Comparison of ENCODE assay signal across 8 cellular contexts in the genomic region with DNA sequence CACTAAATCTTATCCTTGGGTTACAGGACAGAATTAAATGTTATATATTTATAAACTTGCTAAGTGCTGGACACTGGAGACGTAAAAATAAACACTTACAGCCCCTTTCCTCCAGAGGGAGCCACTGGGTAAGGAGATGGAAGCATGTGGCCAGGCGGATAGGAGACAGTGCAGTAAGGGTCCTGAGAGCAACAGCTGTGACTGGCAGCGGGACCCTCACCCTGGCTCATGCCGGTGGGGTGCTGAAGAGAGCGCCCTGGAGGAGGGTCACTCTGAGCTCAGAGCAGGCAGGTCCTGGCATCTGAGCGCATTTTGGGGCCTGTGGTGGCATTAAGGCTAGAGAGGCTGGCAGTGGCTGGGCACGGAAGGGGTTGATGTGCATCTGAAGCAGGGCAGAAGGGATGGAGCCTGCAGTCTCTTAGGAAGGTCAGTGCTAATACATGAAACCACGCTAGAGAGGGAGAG. TPM values are rescaled to one million over a fixed set of nuclear protein-coding genes. Genes with fewer than 3 reads are reported as not detected.
DNase-seq lines count a peak whose midpoint lies in the region; ATAC-seq and TF ChIP-seq lines count a peak whose summit lies in the region.

No MANE protein-coding gene starts in this region.

- H3K4me1 Mint-ChIP-seq in nephron: peaks cover 3% of the 10 kb centered on the region

- H3K9me3 Mint-ChIP-seq in nephron: no peaks in the 10 kb centered on the region

- peaks cover 93% of the 10 kb centered on the region for H3K79me2 ChIP-seq in GM23248 (ENCODE audit: insufficient read depth)

- H3K4me3 Mint-ChIP-seq in nephron: no peak overlapping the region

- H3K4me1 ChIP-seq in GM23248 (ENCODE audit: insufficient read depth): no peaks in the 10 kb centered on the region

- no peaks in the 10 kb centered on the region for H3K9me3 ChIP-seq in GM23248 (ENCODE audit: low read depth)

- H2AFZ ChIP-seq in GM23248: no peak overlapping the region

- no peak overlapping the region for H3K4me2 ChIP-seq in GM23248 (ENCODE audit: unreplicated experiment)

- ATAC-seq in GM21528 (IDR thresholded peaks at IDR 0.05; ENCODE audit: low FRiP score, unreplicated experiment) (no peak), GM21423 (IDR thresholded peaks at IDR 0.05; ENCODE audit: unreplicated experiment) (no peak), HG03159 (IDR thresholded peaks at IDR 0.05; ENCODE audit: unreplicated experiment) (no peak)

- H3K36me3 ChIP-seq in GM23248 (ENCODE audit: low read depth): peaks cover 77% of the 10 kb centered on the region

- H3K27ac ChIP-seq in GM23248 (peak overlapping the region; percentile 31; the same call in 1 of the 2 replicates), dorsolateral prefrontal cortex (no peak overlapping the region)

- peaks cover 69% of the 10 kb centered on the region for H3K36me3 Mint-ChIP-seq in nephron (ENCODE audit: low read depth)

- no peaks in the 10 kb centered on the region for H3K27me3 ChIP-seq in GM23248 (replicated peaks; ENCODE audit: insufficient read depth)
- H3K27me3 ChIP-seq in dorsolateral prefrontal cortex: no peaks in the 10 kb centered on the region

- H3K9ac ChIP-seq in GM23248: no peak overlapping the region

- TF ChIP-seq CTCF in dorsolateral prefrontal cortex (IDR thresholded peaks at IDR 0.05 in 54 of 56, conservative IDR thresholded peaks at IDR 0.05 in 2 of 56; ENCODE audit: low read depth in 1 of 56, partially characterized antibody in 56 of 56) (peak in 53 of 56 donors; percentile 21 to 67 (median 48)), nephron (IDR thresholded peaks at IDR 0.05; ENCODE audit: unreplicated experiment in 3 of 3) (peak; percentile 45 to 55 (median 46))

- no peaks in the 10 kb centered on the region for H3K9me2 ChIP-seq in GM23248 (ENCODE audit: insufficient read depth)

- no peak overlapping the region for H3K27ac Mint-ChIP-seq in nephron

- DNase-seq in COLO668 (lab: John Stamatoyannopoulos, UW; ENCODE audit: unreplicated experiment) (peak; percentile 3), GM23248 (peak; percentile 66), RPMI8226 (peak; percentile 43), dorsolateral prefrontal cortex (no peak)

- 82 to 86% methylated on average over 8 of the region's 8 CpGs for WGBS in GM23248 (ENCODE audit: low coverage in 1 of 2, low lambda C conversion rate in 2 of 2, missing lambda C conversion rate in 2 of 2), 2 experiments

- H3K4me3 ChIP-seq in GM23248 (no peak overlapping the region), dorsolateral prefrontal cortex (no peak overlapping the region)

- intact Hi-C loops in dorsolateral prefrontal cortex (cut with DNase I): no loop called here

- no peaks in the 10 kb centered on the region for H3K27me3 Mint-ChIP-seq in nephron (ENCODE audit: low read depth)

- in situ Hi-C loops in GM23248 (cut with MboI): no loop called here

- peaks cover 4% of the 10 kb centered on the region; the same call in 1 of the 2 replicates for H4K20me1 ChIP-seq in GM23248 (ENCODE audit: insufficient read depth)

- H3F3A ChIP-seq in GM23248 (ENCODE audit: insufficient read depth): peaks cover 74% of the 10 kb centered on the region

RNA-seq across cellular contexts. Expression of a gene that starts 16.0 kb away (rescaled TPM):
- total RNA-seq in GM23248 (2014; rRNA removed; shearing (Covaris generic)): 477 and 510 TPM in 2 replicates
- 362 and 387 TPM in 2 replicates for polyA plus RNA-seq in GM23248 (2016; fragmentation: Nextera tagmentation; extraction: Ambion mirVana)
- total RNA-seq in dorsolateral prefrontal cortex: 10 to 100 TPM; 46.8 to 92.6 (median 61.3) TPM

RNA-seq across cellular contexts. Expression of a gene that starts 55.4 kb away (rescaled TPM):
- total RNA-seq in GM23248 (2014; rRNA removed; shearing (Covaris generic)): 45.0 and 62.0 TPM in 2 replicates
- polyA plus RNA-seq in GM23248 (2016; fragmentation: Nextera tagmentation; extraction: Ambion mirVana): 54.4 and 59.1 TPM in 2 replicates
- 10 to 100 TPM; 13.0 to 28.3 (median 18.2) TPM for total RNA-seq in dorsolateral prefrontal cortex

Comparison
In these comparisons a context has a peak if more than half of its experiments do, and no peak if none do; other contexts are left out.
1. DNase-seq: peak in COLO668 (single experiment), GM23248 (single experiment) and RPMI8226 (single experiment); none in dorsolateral prefrontal cortex (0 of 10).